24 cellular contexts compared by ENCODE assay signal in genomic region chr4:3727847-3728469, GRCh38. TPM values are rescaled to one million over a fixed set of nuclear protein-coding genes. Genes with fewer than 3 reads are reported as not detected.
"Had no signal": no experiment of that assay in that cellular context is flagged by ENCODE, and none has a peak within 500 bp of the region (broad histone marks: within the 10 kb centered on the region; RNA-seq: fewer than 3 reads in every experiment).

No MANE protein-coding gene starts in this region.

- H2AFZ ChIP-seq: hepatocyte, neural progenitor cell had no signal

- H3K27ac ChIP-seq: hepatocyte, left ventricle myocardium inferior, neural progenitor cell, ovary, right atrium auricular region, sigmoid colon, spleen, suprapubic skin, upper lobe of right lung had no signal

- FAIRE-seq: small intestine, urothelium cell line had no signal

- H3K36me3 ChIP-seq: left ventricle myocardium inferior, neural progenitor cell, ovary, right atrium auricular region, sigmoid colon, spleen, suprapubic skin, thoracic aorta, tibial artery, upper lobe of right lung had no signal

- H3K4me2 ChIP-seq: hepatocyte, neural progenitor cell had no signal

- ATAC-seq: natural killer cell; stimulated activated effector memory CD8-positive, alpha-beta T cell treated with anti-CD3 and anti-CD28 coated beads, Interleukin-12 subunit alpha, Interleukin-12 subunit beta, amount 100 ng/mL, for 72 hours; upper lobe of right lung had no signal

- H3K4me1 ChIP-seq: right atrium auricular region, sigmoid colon, upper lobe of right lung had no signal

- H3K4me3 ChIP-seq: hepatocyte, left ventricle myocardium inferior, lung, neural progenitor cell, ovary, right atrium auricular region, sigmoid colon, spleen, suprapubic skin, thoracic aorta, tibial artery, upper lobe of right lung had no signal

- H3K79me2 ChIP-seq: hepatocyte had no signal

- H3K9ac ChIP-seq: neural progenitor cell had no signal

- H3K9me3 ChIP-seq: right atrium auricular region, sigmoid colon, spleen, suprapubic skin, thoracic aorta, tibial artery, upper lobe of right lung had no signal

- DNase-seq: islet precursor cell; left ventricle myocardium inferior; mesendoderm; naive B cell; natural killer cell; nephron progenitor cell; ovary; sigmoid colon; small intestine; spleen; stimulated activated CD4-positive, alpha-beta T cell treated with anti-CD3 and anti-CD28 coated beads, Interleukin-4, amount 100 ng/mL, for 24 hours; stimulated activated naive CD4-positive, alpha-beta T cell; tibial artery; trophoblast cell; upper lobe of right lung had no signal

- H3K27me3 ChIP-seq: ovary, right atrium auricular region had no signal

RNA-seq across cellular contexts. Expression of gene ADRA2C, which starts 38.2 kb away (rescaled TPM):
- total RNA-seq: mononuclear cell, natural killer cell had no signal
